Comparison of ENCODE assay signal across 17 cellular contexts in genomic region chr15:100284701-100285100, GRCh38. TPM values are rescaled to one million over a fixed set of nuclear protein-coding genes. Genes with fewer than 3 reads are reported as not detected.
DNase-seq lines count a peak whose midpoint lies in the region; ATAC-seq and TF ChIP-seq lines count a peak whose summit lies in the region.
"Had no signal": no experiment of that assay in that cellular context is flagged by ENCODE, and none has a peak within 500 bp of the region (broad histone marks: within the 10 kb centered on the region; RNA-seq: fewer than 3 reads in every experiment).

No MANE protein-coding gene starts in this region.

- intact Hi-C loops in activated CD8-positive, alpha-beta T cell treated with anti-CD3 and anti-CD28 coated beads for 36 hours (cut with micrococcal nuclease), result no loop called here

- peaks cover 2% of the 10 kb centered on the region for H3K27me3 Mint-ChIP-seq in activated CD8-positive, alpha-beta T cell treated with anti-CD3 and anti-CD28 coated beads, Interleukin-2, amount 10 ng/mL, durations not matched to agents 7 days and 5 days (ENCODE audit: low read depth)
- H3K27me3 Mint-ChIP-seq in activated CD8-positive, alpha-beta T cell treated with anti-CD3 and anti-CD28 coated beads for 36 hours, result no peaks in the 10 kb centered on the region

- H3K27me3 ChIP-seq in gastroesophageal sphincter (no peaks in the 10 kb centered on the region), tibial nerve (no peaks in the 10 kb centered on the region)
- H3K27me3 ChIP-seq: spleen had no signal

- peak; percentile 7 for DNase-seq in activated CD8-positive, alpha-beta T cell treated with anti-CD3 and anti-CD28 coated beads, Interleukin-2, amount 10 ng/mL, durations not matched to agents 7 days and 5 days
- DNase-seq in activated CD8-positive, alpha-beta T cell treated with anti-CD3 and anti-CD28 coated beads for 36 hours, result no peak
- DNase-seq in mesenteric fat pad (ENCODE audit: low spot score) (peak; percentile 87), tibial nerve (ENCODE audit: low spot score in 2 of 2) (peak; percentile 56 to 66), NCI-H1694 treated with DMSO at 0.1 percent for 48 hours (lab: John Stamatoyannopoulos, UW) (no peak)
- DNase-seq: activated effector memory CD4-positive, alpha-beta T cell treated with anti-CD3 and anti-CD28 coated beads, Interleukin-2, amount 50 U/mL, for 16 hours; CD4-positive, CD25-positive, alpha-beta regulatory T cell; immature natural killer cell; IMR-90; MV-4-11; NCI-H2029 treated with DMSO at 0.1 percent for 48 hours; NCI-H526 treated with DMSO at 0.1 percent for 48 hours; spleen; stimulated activated naive CD4-positive, alpha-beta T cell had no signal

- CTCF ChIA-PET in activated CD8-positive, alpha-beta T cell treated with anti-CD3 and anti-CD28 coated beads, Interleukin-2, amount 10 ng/mL, durations not matched to agents 7 days and 5 days (lab: Charles Lee), result no interaction called here
- CTCF ChIA-PET in activated CD8-positive, alpha-beta T cell treated with anti-CD3 and anti-CD28 coated beads for 36 hours (lab: Charles Lee), result no interaction called here

- no peak for TF ChIP-seq EP300 in gastroesophageal sphincter (IDR thresholded peaks at IDR 0.05)
- peak in 1 of 2 donors; percentile 50 for TF ChIP-seq EP300 in tibial nerve (IDR thresholded peaks at IDR 0.05)

- POLR2A ChIA-PET in activated CD8-positive, alpha-beta T cell treated with anti-CD3 and anti-CD28 coated beads, Interleukin-2, amount 10 ng/mL, durations not matched to agents 7 days and 5 days (lab: Charles Lee), result no interaction called here
- POLR2A ChIA-PET in activated CD8-positive, alpha-beta T cell treated with anti-CD3 and anti-CD28 coated beads for 36 hours (lab: Charles Lee), result no interaction called here

- H3K9me3 Mint-ChIP-seq in activated CD8-positive, alpha-beta T cell treated with anti-CD3 and anti-CD28 coated beads, Interleukin-2, amount 10 ng/mL, durations not matched to agents 7 days and 5 days (ENCODE audit: insufficient read depth), result peaks cover 3% of the 10 kb centered on the region
- H3K9me3 Mint-ChIP-seq in activated CD8-positive, alpha-beta T cell treated with anti-CD3 and anti-CD28 coated beads for 36 hours, result peaks cover 2% of the 10 kb centered on the region

- peak overlapping the region in 3 of 4 donors; percentile 28 to 58 (median 45) for H3K27ac ChIP-seq in gastroesophageal sphincter
- no peak overlapping the region for H3K27ac ChIP-seq in tibial nerve
- H3K27ac ChIP-seq: spleen had no signal

- H3K4me3 Mint-ChIP-seq in activated CD8-positive, alpha-beta T cell treated with anti-CD3 and anti-CD28 coated beads, Interleukin-2, amount 10 ng/mL, durations not matched to agents 7 days and 5 days, result no peak overlapping the region
- no peak overlapping the region for H3K4me3 Mint-ChIP-seq in activated CD8-positive, alpha-beta T cell treated with anti-CD3 and anti-CD28 coated beads for 36 hours
- H3K4me3 Mint-ChIP-seq: CD4-positive, CD25-positive, alpha-beta regulatory T cell; immature natural killer cell had no signal

- H3K36me3 Mint-ChIP-seq in activated CD8-positive, alpha-beta T cell treated with anti-CD3 and anti-CD28 coated beads, Interleukin-2, amount 10 ng/mL, durations not matched to agents 7 days and 5 days (ENCODE audit: low read depth), result peaks cover 2% of the 10 kb centered on the region
- peaks cover 2% of the 10 kb centered on the region for H3K36me3 Mint-ChIP-seq in activated CD8-positive, alpha-beta T cell treated with anti-CD3 and anti-CD28 coated beads for 36 hours (ENCODE audit: low read depth)

- H3K4me3 ChIP-seq in gastroesophageal sphincter (no peak overlapping the region), tibial nerve (no peak overlapping the region)
- H3K4me3 ChIP-seq: spleen had no signal

- H3K27ac Mint-ChIP-seq in activated CD8-positive, alpha-beta T cell treated with anti-CD3 and anti-CD28 coated beads, Interleukin-2, amount 10 ng/mL, durations not matched to agents 7 days and 5 days, result no peak overlapping the region
- H3K27ac Mint-ChIP-seq in activated CD8-positive, alpha-beta T cell treated with anti-CD3 and anti-CD28 coated beads for 36 hours, result no peak overlapping the region
- H3K27ac Mint-ChIP-seq: CD4-positive, CD25-positive, alpha-beta regulatory T cell; immature natural killer cell had no signal

- TF ChIP-seq CTCF in activated CD8-positive, alpha-beta T cell treated with anti-CD3 and anti-CD28 coated beads for 36 hours (IDR thresholded peaks at IDR 0.05), result no peak
- TF ChIP-seq CTCF in gastroesophageal sphincter (IDR thresholded peaks at IDR 0.05), result no peak
- TF ChIP-seq CTCF in tibial nerve (IDR thresholded peaks at IDR 0.05), result no peak

- 19 to 20% methylated on average over 2 to 4 of the region's 6 CpGs for WGBS in gastroesophageal sphincter (ENCODE audit: low coverage in 1 of 2), 2 donors
- WGBS in tibial nerve, 2 donors, result 31 to 39% methylated on average over 6 of the region's 6 CpGs

- peaks cover 0 to 25% (median 10%) of the 10 kb centered on the region in 3 donors for H3K4me1 ChIP-seq in gastroesophageal sphincter
- peaks cover 0 to 7% (median 0%) of the 10 kb centered on the region in 4 donors for H3K4me1 ChIP-seq in tibial nerve
- H3K4me1 ChIP-seq: spleen had no signal

- TF ChIP-seq POLR2A in gastroesophageal sphincter (IDR thresholded peaks at IDR 0.05), result no peak
- no peak for TF ChIP-seq POLR2A in tibial nerve (IDR thresholded peaks at IDR 0.05)

- H3K36me3 ChIP-seq in gastroesophageal sphincter, result no peaks in the 10 kb centered on the region
- H3K36me3 ChIP-seq in tibial nerve, result no peaks in the 10 kb centered on the region
- H3K36me3 ChIP-seq: spleen had no signal

- no peaks in the 10 kb centered on the region for H3K4me1 Mint-ChIP-seq in activated CD8-positive, alpha-beta T cell treated with anti-CD3 and anti-CD28 coated beads, Interleukin-2, amount 10 ng/mL, durations not matched to agents 7 days and 5 days (ENCODE audit: low read depth)
- H3K4me1 Mint-ChIP-seq in activated CD8-positive, alpha-beta T cell treated with anti-CD3 and anti-CD28 coated beads for 36 hours (ENCODE audit: low read depth), result no peaks in the 10 kb centered on the region
- H3K4me1 Mint-ChIP-seq: immature natural killer cell had no signal

- ATAC-seq in activated CD8-positive, alpha-beta T cell treated with anti-CD3 and anti-CD28 coated beads, Interleukin-2, amount 10 ng/mL, durations not matched to agents 7 days and 5 days, result no peak
- ATAC-seq in activated CD8-positive, alpha-beta T cell treated with anti-CD3 and anti-CD28 coated beads for 36 hours, result no peak
- ATAC-seq in gastroesophageal sphincter (peak; percentile 92), HG03442 (IDR thresholded peaks at IDR 0.05; ENCODE audit: unreplicated experiment) (no peak), HG02571 (IDR thresholded peaks at IDR 0.05; ENCODE audit: unreplicated experiment) (no peak)

- no peaks in the 10 kb centered on the region for H3K9me3 ChIP-seq in gastroesophageal sphincter
- peaks cover 0 to 4% (median 0%) of the 10 kb centered on the region in 4 donors for H3K9me3 ChIP-seq in tibial nerve

RNA-seq across cellular contexts. Expression of gene ADAMTS17, which starts 57.1 kb away (rescaled TPM):
- total RNA-seq in activated CD8-positive, alpha-beta T cell treated with anti-CD3 and anti-CD28 coated beads, Interleukin-2, amount 10 ng/mL, durations not matched to agents 7 days and 5 days, result 1 to 10 TPM; 5.1 to 6.0 TPM
- total RNA-seq in activated CD8-positive, alpha-beta T cell treated with anti-CD3 and anti-CD28 coated beads for 36 hours, result 1 to 10 TPM in 1 of 2 experiments, under 1 TPM in 1; 0.60 to 1.5 TPM
- 10 to 100 TPM in 2 of 4 donors, 1 to 10 TPM in 2; 4.9 to 14.0 (median 11.3) TPM for total RNA-seq in gastroesophageal sphincter
- total RNA-seq in mesenteric fat pad, result 2.3 TPM
- total RNA-seq in tibial nerve, result 1 to 10 TPM in 3 of 4 donors, under 1 TPM in 1; 0.66 to 5.5 (median 3.7) TPM
- total RNA-seq: IMR-90 had no signal

Comparison
In these comparisons a context has a peak if more than half of its experiments do, and no peak if none do; other contexts are left out.
1. DNase-seq: peak in activated CD8-positive, alpha-beta T cell treated with anti-CD3 and anti-CD28 coated beads, Interleukin-2, amount 10 ng/mL, durations not matched to agents 7 days and 5 days (single experiment), mesenteric fat pad (single experiment) and tibial nerve (2 of 2); none in activated CD8-positive, alpha-beta T cell treated with anti-CD3 and anti-CD28 coated beads for 36 hours (single experiment) and NCI-H1694 treated with DMSO at 0.1 percent for 48 hours (single experiment).
2. H3K27ac ChIP-seq: peak in gastroesophageal sphincter (3 of 4); none in tibial nerve (0 of 4).